In the genomic region with DNA sequence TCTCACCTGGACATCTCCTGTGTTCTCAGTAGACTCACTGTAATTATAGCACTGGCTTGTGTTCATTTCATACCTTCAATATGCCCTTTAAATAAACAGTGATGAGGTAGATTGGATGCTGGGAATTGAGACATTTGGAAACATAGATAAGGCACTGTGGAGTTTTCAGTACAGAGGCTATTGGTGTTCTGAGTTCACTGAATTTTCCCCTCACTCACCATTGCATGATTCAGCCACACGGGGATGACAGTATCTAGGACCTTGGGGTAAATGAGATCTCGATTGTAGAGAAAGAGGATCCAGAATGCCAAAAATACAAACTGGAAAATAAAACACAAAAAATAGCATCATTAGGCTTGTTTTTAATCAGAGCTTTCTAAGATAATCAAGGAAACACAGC, we compare ENCODE assay signal across 15 cellular contexts. TPM values are rescaled to one million over a fixed set of nuclear protein-coding genes. Genes with fewer than 3 reads are reported as not detected.
A peak's percentile ranks its signal among the peaks of the same experiment; 100 is the strongest.
DNase-seq lines count a peak whose midpoint lies in the region; ATAC-seq, FAIRE-seq and TF ChIP-seq lines count a peak whose summit lies in the region.
"Had no signal": no experiment of that assay in that cellular context is flagged by ENCODE, and none has a peak within 500 bp of the region (broad histone marks: within the 10 kb centered on the region; RNA-seq: fewer than 3 reads in every experiment).

No MANE protein-coding gene starts in this region.

- no TSS peak for BruUV-seq in MCF 10A (replicated peaks; lab: Mats Ljungman, UMichigan)

- H3K36me3 Mint-ChIP-seq in MCF 10A (ENCODE audit: insufficient read depth, unreplicated experiment): peaks cover 10% of the 10 kb centered on the region
- H3K36me3 Mint-ChIP-seq in astrocyte (ENCODE audit: low read depth, unreplicated experiment): no peaks in the 10 kb centered on the region

- no peaks in the 10 kb centered on the region for H3K79me2 ChIP-seq in astrocyte (ENCODE audit: insufficient read depth, low read length)

- H3K27ac ChIP-seq in breast epithelium (no peak overlapping the region), astrocyte (ENCODE audit: low read depth, low read length) (peak overlapping the region; percentile 98), foreskin keratinocyte (peak overlapping the region; percentile 79), tibial artery (peak overlapping the region; percentile 81 to 94)
- H3K27ac ChIP-seq: SK-N-MC had no signal

- CTCF ChIA-PET in MCF 10A (lab: Yijun Ruan, JAX): no interaction called here

- H3K36me3 ChIP-seq in breast epithelium (no peaks in the 10 kb centered on the region), astrocyte (ENCODE audit: insufficient read depth, low read length) (no peaks in the 10 kb centered on the region), tibial artery (no peaks in the 10 kb centered on the region)

- in situ Hi-C loops in GM13977 (cut with MboI; ENCODE audit: low pct_unique_long_range_greater_than_20kb, low sequenced_read_pairs, unreplicated experiment): no loop called here

- DNase-seq in MCF 10A (ENCODE audit: unreplicated experiment): no peak
- no peak for DNase-seq in breast epithelium (ENCODE audit: low spot score in 2 of 2)
- peak; percentile 61 for DNase-seq in astrocyte (ENCODE audit: low read depth)
- DNase-seq in foreskin keratinocyte: no peak
- no peak for DNase-seq in tibial artery
- no peak for DNase-seq in DMS53 (lab: John Stamatoyannopoulos, UW)
- DNase-seq in GM13977 (ENCODE audit: low spot score): no peak
- DNase-seq: activated T-cell treated with anti-CD3 and anti-CD28 coated beads, Interleukin-2, amount 50 U/mL, for 4 hours; naive thymus-derived CD4-positive, alpha-beta T cell; NCI-H187 treated with DMSO at 0.1 percent for 48 hours; small intestine had no signal

- peak overlapping the region; percentile 24 for H2AFZ ChIP-seq in astrocyte (ENCODE audit: low read depth, low read length)

- H3K4me2 ChIP-seq in astrocyte (ENCODE audit: low read length): peak overlapping the region; percentile 51

- H3K9ac ChIP-seq in astrocyte (ENCODE audit: low read length): peak overlapping the region; percentile 76

- intact Hi-C loops in MCF 10A (cut with micrococcal nuclease) (loop anchor here (1.0 kb wide), 1 partner anchor 242 kb away; no protein-coding TSS in a partner anchor), breast epithelium (cut with DNase I; ENCODE audit: low total_unique reads) (no loop called here), tibial artery (cut with DNase I; ENCODE audit: low total_unique reads) (loop anchor here (5.0 kb wide), 1 partner anchor 34 kb away; no protein-coding TSS in a partner anchor)

- peaks cover 53% of the 10 kb centered on the region for H3K4me1 Mint-ChIP-seq in MCF 10A (ENCODE audit: insufficient read depth, unreplicated experiment)
- H3K4me1 Mint-ChIP-seq in astrocyte (ENCODE audit: low read depth, unreplicated experiment): peaks cover 72% of the 10 kb centered on the region

- no peak for TF ChIP-seq CTCF in MCF 10A (IDR thresholded peaks at IDR 0.05; ENCODE audit: unreplicated experiment)
- TF ChIP-seq CTCF in breast epithelium (IDR thresholded peaks at IDR 0.05): no peak
- peak; percentile 24 for TF ChIP-seq CTCF in astrocyte (IDR thresholded peaks at IDR 0.05; ENCODE audit: insufficient read depth, low read depth, low read length)
- peak; percentile 34 for TF ChIP-seq CTCF in foreskin keratinocyte (conservative IDR thresholded peaks at IDR 0.05)
- no peak for TF ChIP-seq CTCF in tibial artery (IDR thresholded peaks at IDR 0.05)
- no peak for TF ChIP-seq CTCF in GM13977 (IDR thresholded peaks at IDR 0.05; ENCODE audit: extremely low read depth, insufficient read depth, missing control alignments)

- H3K4me1 ChIP-seq in breast epithelium: peaks cover 0 to 5% of the 10 kb centered on the region in 2 donors
- H3K4me1 ChIP-seq in astrocyte (ENCODE audit: insufficient read depth, low read length): peaks cover 66% of the 10 kb centered on the region
- peaks cover 34% of the 10 kb centered on the region for H3K4me1 ChIP-seq in foreskin keratinocyte
- H3K4me1 ChIP-seq in tibial artery: peaks cover 5 to 92% (median 68%) of the 10 kb centered on the region in 4 donors

- POLR2A ChIA-PET in MCF 10A (lab: Yijun Ruan, JAX): interaction anchor here (1.0 to 10.4 kb wide), 6 partner anchors 34 to 246 kb away, joined by 3 to 248 read pairs (median 4); partner anchors contain the start of gene HIVEP1

- ATAC-seq in foreskin keratinocyte (no peak), GM18519 (IDR thresholded peaks at IDR 0.05; ENCODE audit: low FRiP score, unreplicated experiment) (no peak)
- ATAC-seq: activated T-cell treated with anti-CD3 and anti-CD28 coated beads, Interleukin-2, amount 50 U/mL, for 4 hours; esophagus mucosa; naive thymus-derived CD4-positive, alpha-beta T cell had no signal

- H3K4me3 ChIP-seq in breast epithelium: no peak overlapping the region
- H3K4me3 ChIP-seq in astrocyte (ENCODE audit: insufficient read depth, low read depth, low read length): no peak overlapping the region
- no peak overlapping the region for H3K4me3 ChIP-seq in tibial artery
- H3K4me3 ChIP-seq: SK-N-MC had no signal

- H3K27me3 Mint-ChIP-seq in MCF 10A (ENCODE audit: insufficient read depth, unreplicated experiment) (no peaks in the 10 kb centered on the region), astrocyte (ENCODE audit: low read depth, unreplicated experiment) (no peaks in the 10 kb centered on the region)
- H3K27me3 Mint-ChIP-seq: naive thymus-derived CD4-positive, alpha-beta T cell had no signal

- FAIRE-seq in astrocyte (lab: Jason Lieb, UNC): peak; percentile 9
- FAIRE-seq: small intestine had no signal

- H3K4me3 Mint-ChIP-seq in MCF 10A (ENCODE audit: unreplicated experiment): no peak overlapping the region
- H3K4me3 Mint-ChIP-seq in astrocyte (ENCODE audit: unreplicated experiment): peak overlapping the region; percentile 34
- H3K4me3 Mint-ChIP-seq: activated T-cell treated with anti-CD3 and anti-CD28 coated beads, Interleukin-2, amount 50 U/mL, for 4 hours; naive thymus-derived CD4-positive, alpha-beta T cell had no signal

- TF ChIP-seq POLR2A in breast epithelium (IDR thresholded peaks at IDR 0.05): no peak

- H3K27ac Mint-ChIP-seq in MCF 10A (ENCODE audit: low read depth, unreplicated experiment) (peak overlapping the region; percentile 96), astrocyte (ENCODE audit: unreplicated experiment) (peak overlapping the region; percentile 99)
- H3K27ac Mint-ChIP-seq: naive thymus-derived CD4-positive, alpha-beta T cell had no signal

- H3K9me3 ChIP-seq in breast epithelium (no peaks in the 10 kb centered on the region), astrocyte (ENCODE audit: insufficient read depth, low read depth, low read length) (no peaks in the 10 kb centered on the region), tibial artery (no peaks in the 10 kb centered on the region)

- H3K9me3 Mint-ChIP-seq in MCF 10A (ENCODE audit: unreplicated experiment): no peaks in the 10 kb centered on the region
- H3K9me3 Mint-ChIP-seq in astrocyte (ENCODE audit: unreplicated experiment): peaks cover 3% of the 10 kb centered on the region
- H3K9me3 Mint-ChIP-seq: activated T-cell treated with anti-CD3 and anti-CD28 coated beads, Interleukin-2, amount 50 U/mL, for 4 hours had no signal

- no peaks in the 10 kb centered on the region for H3K27me3 ChIP-seq in breast epithelium
- H3K27me3 ChIP-seq in astrocyte (ENCODE audit: insufficient read depth, low read length): no peaks in the 10 kb centered on the region
- H3K27me3 ChIP-seq in foreskin keratinocyte: no peaks in the 10 kb centered on the region
- no peaks in the 10 kb centered on the region for H3K27me3 ChIP-seq in tibial artery

- H4K20me1 ChIP-seq in astrocyte (ENCODE audit: insufficient read depth, low read length): no peaks in the 10 kb centered on the region

RNA-seq across cellular contexts. Expression of gene ADTRP, which starts 12.5 kb away (rescaled TPM):
- 14.8 and 25.3 TPM in 2 replicates for total RNA-seq in MCF 10A (2022)
- total RNA-seq in breast epithelium: 1 to 10 TPM in 2 of 3 donors, under 1 TPM in 1; 0.48 to 2.9 (median 2.6) TPM
- total RNA-seq in astrocyte: 0.58 and 0.68 TPM in 2 replicates
- 3.1 and 5.5 TPM in 2 replicates for total RNA-seq in foreskin keratinocyte
- polyA plus RNA-seq in foreskin keratinocyte: 3.0 and 4.3 TPM in 2 replicates
- total RNA-seq: cardiac septum had no signal

Comparison
In these comparisons a context has a peak if more than half of its experiments do, and no peak if none do; other contexts are left out.
1. CTCF ChIP-seq: peak in astrocyte (single experiment) and foreskin keratinocyte (single experiment); none in MCF 10A (single experiment), breast epithelium (0 of 3), tibial artery (0 of 2) and GM13977 (single experiment).
2. H3K27ac ChIP-seq: peak in astrocyte (single experiment), foreskin keratinocyte (single experiment) and tibial artery (2 of 2); none in breast epithelium (0 of 2).